In genomic region chr13:104737713-104738112, GRCh38 we compare ENCODE assay signal across 13 cellular contexts.
DNase-seq lines count a peak whose midpoint lies in the region; ATAC-seq and TF ChIP-seq lines count a peak whose summit lies in the region.
"Had no signal": no experiment of that assay in that cellular context is flagged by ENCODE, and none has a peak within 500 bp of the region (broad histone marks: within the 10 kb centered on the region; RNA-seq: fewer than 3 reads in every experiment).

No MANE protein-coding gene starts in this region.

- H3K4me3 Mint-ChIP-seq in HFFc6 (peak overlapping the region; percentile 3; the same call in 1 of the 2 replicates), WTC11 (no peak overlapping the region)
- H3K4me3 Mint-ChIP-seq in activated naive CD8-positive, alpha-beta T cell treated with anti-CD3 and anti-CD28 coated beads for 36 hours: no peak overlapping the region

- no peaks in the 10 kb centered on the region for H3K36me3 ChIP-seq in adipocyte (ENCODE audit: control insufficient read depth, insufficient read depth, low read length, severe bottlenecking)

- no peak overlapping the region for H3K9ac ChIP-seq in adipocyte (ENCODE audit: low read length)
- H3K9ac ChIP-seq: KMS-11 had no signal

- H3K27ac Mint-ChIP-seq in HFFc6: no peak overlapping the region
- no peak overlapping the region; the same call in 1 of the 2 replicates for H3K27ac Mint-ChIP-seq in WTC11
- H3K27ac Mint-ChIP-seq in activated naive CD8-positive, alpha-beta T cell treated with anti-CD3 and anti-CD28 coated beads for 36 hours: no peak overlapping the region

- no peaks in the 10 kb centered on the region; the same call in 1 of the 2 replicates for H3K27me3 Mint-ChIP-seq in HFFc6 (ENCODE audit: insufficient read depth)
- no peaks in the 10 kb centered on the region for H3K27me3 Mint-ChIP-seq in WTC11 (ENCODE audit: low read depth)
- no peaks in the 10 kb centered on the region for H3K27me3 Mint-ChIP-seq in activated naive CD8-positive, alpha-beta T cell treated with anti-CD3 and anti-CD28 coated beads for 36 hours

- POLR2A ChIA-PET in WTC11 (lab: Charles Lee): no interaction called here

- H3K9me3 ChIP-seq in adipocyte (ENCODE audit: control insufficient read depth, low read length): no peaks in the 10 kb centered on the region

- H3K36me3 Mint-ChIP-seq in HFFc6 (ENCODE audit: low read depth): no peaks in the 10 kb centered on the region
- no peaks in the 10 kb centered on the region for H3K36me3 Mint-ChIP-seq in WTC11
- H3K36me3 Mint-ChIP-seq in activated naive CD8-positive, alpha-beta T cell treated with anti-CD3 and anti-CD28 coated beads for 36 hours: no peaks in the 10 kb centered on the region

- DNase-seq in HFFc6 (no peak), adipocyte (ENCODE audit: low read depth) (peak; percentile 11), fibroblast of the aortic adventitia (ENCODE audit: low read depth) (peak; percentile 0), skeletal muscle cell (ENCODE audit: low read depth) (peak; percentile 9), GM19240 (ENCODE audit: insufficient read length, low spot score) (no peak), WTC11 (ENCODE audit: low spot score) (no peak)
- no peak for DNase-seq in activated naive CD8-positive, alpha-beta T cell treated with anti-CD3 and anti-CD28 coated beads for 36 hours
- DNase-seq: COR-L47, NCI-H1105 treated with DMSO at 0.1 percent for 48 hours, NCI-H187 treated with DMSO at 0.1 percent for 48 hours, NCI-H446, NCI-H69 had no signal

- H3K27me3 ChIP-seq in adipocyte (replicated peaks; ENCODE audit: control insufficient read depth, insufficient read depth, low read length): no peaks in the 10 kb centered on the region

- no peak for ATAC-seq in WTC11

- no peak overlapping the region for H3K4me3 ChIP-seq in adipocyte (ENCODE audit: low read length)
- H3K4me3 ChIP-seq in fibroblast of the aortic adventitia (ENCODE audit: low read depth, low read length): no peak overlapping the region
- H3K4me3 ChIP-seq in skeletal muscle cell (ENCODE audit: low read depth, low read length): no peak overlapping the region

- CTCF ChIA-PET in WTC11 (lab: Charles Lee): interaction anchor here (0.9 kb wide), 1 partner anchor 36 kb away, joined by 3 read pairs; no protein-coding TSS in a partner anchor

- H3K4me1 Mint-ChIP-seq in HFFc6 (ENCODE audit: low read depth) (no peaks in the 10 kb centered on the region; the same call in 1 of the 2 replicates), WTC11 (no peaks in the 10 kb centered on the region)
- no peaks in the 10 kb centered on the region for H3K4me1 Mint-ChIP-seq in activated naive CD8-positive, alpha-beta T cell treated with anti-CD3 and anti-CD28 coated beads for 36 hours

- TF ChIP-seq CTCF in HFFc6 (IDR thresholded peaks at IDR 0.05): no peak
- TF ChIP-seq CTCF in fibroblast of the aortic adventitia (IDR thresholded peaks at IDR 0.05; ENCODE audit: insufficient read depth, low read length): no peak
- no peak for TF ChIP-seq CTCF in WTC11 (IDR thresholded peaks at IDR 0.05)

- H3K4me1 ChIP-seq in adipocyte (ENCODE audit: control insufficient read depth, insufficient read depth, low read length): no peaks in the 10 kb centered on the region

- no peaks in the 10 kb centered on the region; the same call in 1 of the 2 replicates for H3K9me3 Mint-ChIP-seq in HFFc6
- no peaks in the 10 kb centered on the region for H3K9me3 Mint-ChIP-seq in WTC11
- H3K9me3 Mint-ChIP-seq in activated naive CD8-positive, alpha-beta T cell treated with anti-CD3 and anti-CD28 coated beads for 36 hours: no peaks in the 10 kb centered on the region

TF ChIP-seq in WTC11, 78 proteins besides CTCF, POLR2A, EP300 and RAD21:
- TF ChIP-seq ZNF219 (CRISPR knock-in tag; IDR thresholded peaks at IDR 0.05; ENCODE audit: borderline replicate concordance) (no peak), TP53 (CRISPR knock-in tag; IDR thresholded peaks at IDR 0.05) (no peak), USF1 (CRISPR knock-in tag; IDR thresholded peaks at IDR 0.05) (no peak), IRF1 (CRISPR knock-in tag; IDR thresholded peaks at IDR 0.05) (no peak), ZSCAN18 (CRISPR knock-in tag; IDR thresholded peaks at IDR 0.05) (no peak), NFATC4 (CRISPR knock-in tag; IDR thresholded peaks at IDR 0.05) (no peak), FOXJ3 (CRISPR knock-in tag; IDR thresholded peaks at IDR 0.05; ENCODE audit: borderline replicate concordance) (no peak), ZNF512 (CRISPR knock-in tag; IDR thresholded peaks at IDR 0.05; ENCODE audit: borderline replicate concordance) (no peak)
TF ChIP-seq in WTC11: peak in this region for 0.

Comparison
In these comparisons a context has a peak if more than half of its experiments do, and no peak if none do; other contexts are left out.
1. DNase-seq: peak in adipocyte (single experiment), fibroblast of the aortic adventitia (single experiment) and skeletal muscle cell (single experiment); none in HFFc6 (single experiment), GM19240 (single experiment), WTC11 (single experiment) and activated naive CD8-positive, alpha-beta T cell treated with anti-CD3 and anti-CD28 coated beads for 36 hours (single experiment).